In the genomic region with DNA sequence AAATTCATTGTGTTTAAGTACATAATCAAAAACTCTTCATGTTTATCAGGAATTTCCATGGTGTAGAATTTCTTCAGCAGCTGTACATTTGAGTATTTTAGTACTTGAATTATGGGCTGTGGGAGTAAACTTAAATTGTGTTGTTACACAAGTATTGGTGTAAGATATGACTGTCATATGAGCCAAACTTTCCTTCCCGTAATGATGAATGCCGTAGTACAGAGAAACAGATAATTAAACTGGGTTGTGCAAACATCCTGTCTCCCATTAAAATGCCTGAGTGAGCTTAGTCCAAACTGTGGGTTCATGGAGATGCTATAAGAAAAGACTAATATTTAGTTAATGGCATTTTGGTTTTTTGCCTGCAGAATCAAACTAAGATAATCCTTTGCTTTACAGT, we compare ENCODE assay signal across 1 cellular context.
TF ChIP-seq lines count a peak whose summit lies in the region.

No MANE protein-coding gene starts in this region.

TF ChIP-seq in HEK293, 187 proteins besides CTCF, POLR2A, EP300 and RAD21 (continued from another document):
- TF ChIP-seq ZBTB10 (tag by site-specific recombination; IDR thresholded peaks at IDR 0.05) (no peak), ZBTB17 (tag by site-specific recombination; IDR thresholded peaks at IDR 0.05) (no peak), ZFP69B (tag by site-specific recombination; IDR thresholded peaks at IDR 0.05) (no peak), GLI2 (tag by site-specific recombination; IDR thresholded peaks at IDR 0.05; ENCODE audit: borderline replicate concordance, low read depth) (no peak), ZNF302 (tag by site-specific recombination; IDR thresholded peaks at IDR 0.05; ENCODE audit: low read depth) (no peak), SP7 (tag by site-specific recombination; IDR thresholded peaks at IDR 0.05) (peak; percentile 47; the same call in 1 of the 2 replicates), KLF9 (tag by site-specific recombination; IDR thresholded peaks at IDR 0.05; ENCODE audit: low read depth) (no peak), FEZF1 (tag by site-specific recombination; IDR thresholded peaks at IDR 0.05) (peak; percentile 51; the same call in 1 of the 2 replicates), ZNF174 (tag by site-specific recombination; IDR thresholded peaks at IDR 0.05) (no peak), KLF10 (tag by site-specific recombination; IDR thresholded peaks at IDR 0.05) (no peak), KLF7 (tag by site-specific recombination; IDR thresholded peaks at IDR 0.05; ENCODE audit: borderline replicate concordance) (no peak)
- TF ChIP-seq, protein P1, sequence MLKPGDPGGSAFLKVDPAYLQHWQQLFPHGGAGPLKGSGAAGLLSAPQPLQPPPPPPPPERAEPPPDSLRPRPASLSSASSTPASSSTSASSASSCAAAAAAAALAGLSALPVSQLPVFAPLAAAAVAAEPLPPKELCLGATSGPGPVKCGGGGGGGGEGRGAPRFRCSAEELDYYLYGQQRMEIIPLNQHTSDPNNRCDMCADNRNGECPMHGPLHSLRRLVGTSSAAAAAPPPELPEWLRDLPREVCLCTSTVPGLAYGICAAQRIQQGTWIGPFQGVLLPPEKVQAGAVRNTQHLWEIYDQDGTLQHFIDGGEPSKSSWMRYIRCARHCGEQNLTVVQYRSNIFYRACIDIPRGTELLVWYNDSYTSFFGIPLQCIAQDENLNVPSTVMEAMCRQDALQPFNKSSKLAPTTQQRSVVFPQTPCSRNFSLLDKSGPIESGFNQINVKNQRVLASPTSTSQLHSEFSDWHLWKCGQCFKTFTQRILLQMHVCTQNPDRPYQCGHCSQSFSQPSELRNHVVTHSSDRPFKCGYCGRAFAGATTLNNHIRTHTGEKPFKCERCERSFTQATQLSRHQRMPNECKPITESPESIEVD (tag by site-specific recombination; IDR thresholded peaks at IDR 0.05), result peak; percentile 71
